ENCODE assay signal across 19 cellular contexts in genomic region chr18:58513615-58514014, GRCh38.
"Had no signal": no experiment of that assay in that cellular context is flagged by ENCODE, and none has a peak within 500 bp of the region (broad histone marks: within the 10 kb centered on the region; RNA-seq: fewer than 3 reads in every experiment).

No MANE protein-coding gene starts in this region.

- H3K27ac Mint-ChIP-seq: activated CD4-positive, alpha-beta memory T cell treated with anti-CD3 and anti-CD28 coated beads, Interleukin-2, amount 10 ng/mL, durations not matched to agents 7 days and 5 days; activated CD4-positive, alpha-beta T cell treated with anti-CD3 and anti-CD28 coated beads, Interleukin-2, amount 10 ng/mL, durations not matched to agents 7 days and 5 days; activated naive CD8-positive, alpha-beta T cell treated with anti-CD3 and anti-CD28 coated beads, Interleukin-2, amount 10 ng/mL, durations not matched to agents 7 days and 5 days; T-helper 1 cell treated with Interleukin-12 subunit alpha and Interleukin-12 subunit beta and Interleukin-4 antibody, amounts not matched to agents 30 μg/mL and 1 μg/mL, for 36 hours had no signal

- H3K9me3 Mint-ChIP-seq: activated CD4-positive, alpha-beta T cell treated with anti-CD3 and anti-CD28 coated beads, Interleukin-2, amount 10 ng/mL, durations not matched to agents 7 days and 5 days; T-helper 1 cell treated with Interleukin-12 subunit alpha and Interleukin-12 subunit beta and Interleukin-4 antibody, amounts not matched to agents 30 μg/mL and 1 μg/mL, for 36 hours had no signal

- H3K36me3 ChIP-seq: adrenal gland, breast epithelium had no signal

- H3K9me3 ChIP-seq: adrenal gland, breast epithelium had no signal

- H3K27me3 ChIP-seq: adrenal gland, breast epithelium had no signal

- H3K27me3 Mint-ChIP-seq: activated CD4-positive, alpha-beta memory T cell treated with anti-CD3 and anti-CD28 coated beads, Interleukin-2, amount 10 ng/mL, durations not matched to agents 7 days and 5 days had no signal

- H3K36me3 Mint-ChIP-seq: activated naive CD8-positive, alpha-beta T cell treated with anti-CD3 and anti-CD28 coated beads, Interleukin-2, amount 10 ng/mL, durations not matched to agents 7 days and 5 days had no signal

- H3K4me1 ChIP-seq: adrenal gland, breast epithelium had no signal

- ATAC-seq: PC-3 had no signal

- DNase-seq: activated CD4-positive, alpha-beta memory T cell treated with anti-CD3 and anti-CD28 coated beads, Interleukin-2, amount 10 ng/mL, durations not matched to agents 7 days and 5 days; activated CD4-positive, alpha-beta T cell treated with anti-CD3 and anti-CD28 coated beads, Interleukin-2, amount 10 ng/mL, durations not matched to agents 7 days and 5 days; activated CD8-positive, alpha-beta memory T cell treated with anti-CD3 and anti-CD28 coated beads, Interleukin-2, amount 50 U/mL, for 48 hours; activated naive CD4-positive, alpha-beta T cell treated with anti-CD3 and anti-CD28 coated beads, Interleukin-2, amount 50 U/mL, for 16 hours; activated naive CD8-positive, alpha-beta T cell treated with anti-CD3 and anti-CD28 coated beads, Interleukin-2, amount 10 ng/mL, durations not matched to agents 7 days and 5 days; activated T-cell treated with anti-CD3 and anti-CD28 coated beads, Interleukin-2, amount 50 U/mL, for 1 hour; adrenal gland; anterior cingulate cortex; central memory CD4-positive, alpha-beta T cell; Kasumi-1; NCI-H1105 treated with DMSO at 0.1 percent for 48 hours; NCI-H1436 treated with DMSO at 0.1 percent for 48 hours; NCI-H187; NCI-H2081; NCI-H510A treated with DMSO at 0.1 percent for 48 hours; PC-3; SHP77 had no signal

- H3K27ac ChIP-seq: adrenal gland, breast epithelium had no signal

- H3K4me3 Mint-ChIP-seq: activated CD4-positive, alpha-beta memory T cell treated with anti-CD3 and anti-CD28 coated beads, Interleukin-2, amount 10 ng/mL, durations not matched to agents 7 days and 5 days; activated CD4-positive, alpha-beta T cell treated with anti-CD3 and anti-CD28 coated beads, Interleukin-2, amount 10 ng/mL, durations not matched to agents 7 days and 5 days; activated naive CD8-positive, alpha-beta T cell treated with anti-CD3 and anti-CD28 coated beads, Interleukin-2, amount 10 ng/mL, durations not matched to agents 7 days and 5 days; T-helper 1 cell treated with Interleukin-12 subunit alpha and Interleukin-12 subunit beta and Interleukin-4 antibody, amounts not matched to agents 30 μg/mL and 1 μg/mL, for 36 hours had no signal

- H3K4me1 Mint-ChIP-seq: activated CD4-positive, alpha-beta memory T cell treated with anti-CD3 and anti-CD28 coated beads, Interleukin-2, amount 10 ng/mL, durations not matched to agents 7 days and 5 days; activated CD4-positive, alpha-beta T cell treated with anti-CD3 and anti-CD28 coated beads, Interleukin-2, amount 10 ng/mL, durations not matched to agents 7 days and 5 days had no signal

- H3K4me3 ChIP-seq: adrenal gland, breast epithelium had no signal
